8 cellular contexts compared by ENCODE assay signal in genomic region chr3:12891985-12892839, GRCh38. TPM values are rescaled to one million over a fixed set of nuclear protein-coding genes. Genes with fewer than 3 reads are reported as not detected.
A peak's percentile ranks its signal among the peaks of the same experiment; 100 is the strongest.
DNase-seq lines count a peak whose midpoint lies in the region; ATAC-seq and TF ChIP-seq lines count a peak whose summit lies in the region.

No MANE protein-coding gene starts in this region.

- peaks cover 11% of the 10 kb centered on the region for H3K4me1 ChIP-seq in CD8-positive, alpha-beta memory T cell (ENCODE audit: insufficient read depth, low read length)
- H3K4me1 ChIP-seq in OCI-LY3 (ENCODE audit: low read length), result peaks cover 11% of the 10 kb centered on the region
- peaks cover 19% of the 10 kb centered on the region for H3K4me1 ChIP-seq in vagina

- peaks cover 11 to 19% (median 12%) of the 10 kb centered on the region in 3 donors for H3K4me1 Mint-ChIP-seq in CD8-positive, alpha-beta memory T cell

- peaks cover 6 to 28% of the 10 kb centered on the region in 2 donors for H3K27me3 Mint-ChIP-seq in CD8-positive, alpha-beta memory T cell

- H4K20me1 ChIP-seq in OCI-LY3 (ENCODE audit: insufficient read depth, low read length), result 0 out of 2 replicates have a peak, but pooled peaks cover 3% of the 10 kb centered on the region

- no peaks in the 10 kb centered on the region for H3K36me3 ChIP-seq in CD8-positive, alpha-beta memory T cell (ENCODE audit: insufficient read depth, low read length)
- H3K36me3 ChIP-seq in OCI-LY3 (replicated peaks; ENCODE audit: low read depth, low read length) (peaks cover 3% of the 10 kb centered on the region), vagina (no peaks in the 10 kb centered on the region)

- H3K9ac ChIP-seq in OCI-LY3 (ENCODE audit: low read length), result no peak overlapping the region

- peak overlapping the region; percentile 54 for H3K4me2 ChIP-seq in OCI-LY3 (ENCODE audit: low read length)

- no peaks in the 10 kb centered on the region for H3K9me3 ChIP-seq in CD8-positive, alpha-beta memory T cell (ENCODE audit: low read length)
- H3K9me3 ChIP-seq in OCI-LY3 (ENCODE audit: insufficient read depth, low read length) (no peaks in the 10 kb centered on the region), vagina (no peaks in the 10 kb centered on the region)

- peak overlapping the region in 6 of 7 donors; percentile 12 to 74 (median 46) for H3K4me3 Mint-ChIP-seq in CD8-positive, alpha-beta memory T cell

- no peak for ATAC-seq in GM18909 (IDR thresholded peaks at IDR 0.05; ENCODE audit: poor library complexity, unreplicated experiment)

- intact Hi-C loops in vagina (cut with DNase I), result no loop called here

- peak; percentile 98 for TF ChIP-seq CTCF in OCI-LY3 (IDR thresholded peaks at IDR 0.05; ENCODE audit: low read depth, low read length)
- TF ChIP-seq CTCF in foreskin fibroblast (IDR thresholded peaks at IDR 0.05; ENCODE audit: low read depth, low read length), result peak; percentile 87
- peak; percentile 69 to 87 (median 70) for TF ChIP-seq CTCF in vagina (IDR thresholded peaks at IDR 0.05)

- H3K27me3 ChIP-seq in CD8-positive, alpha-beta memory T cell (ENCODE audit: insufficient read depth, low read length, poor library complexity, severe bottlenecking), result no peaks in the 10 kb centered on the region
- H3K27me3 ChIP-seq in OCI-LY3 (ENCODE audit: low read depth, low read length) (peaks cover 38% of the 10 kb centered on the region), vagina (no peaks in the 10 kb centered on the region)

- peak overlapping the region in 1 of 8 donors; percentile 42 for H3K27ac Mint-ChIP-seq in CD8-positive, alpha-beta memory T cell

- POLR2A ChIA-PET in CD8-positive, alpha-beta memory T cell (lab: Charles Lee), result interaction anchor here (1.0 kb wide), 1 partner anchor 50 kb away, joined by 3 read pairs; the partner anchor contains the start of gene RPL32

- H3K4me3 ChIP-seq in CD8-positive, alpha-beta memory T cell (ENCODE audit: low read length), result peak overlapping the region; percentile 38
- H3K4me3 ChIP-seq in OCI-LY3 (ENCODE audit: low read length) (no peak overlapping the region; the same call in 1 of the 2 replicates), foreskin fibroblast (ENCODE audit: low read depth in 1 of 2, low read length in 2 of 2) (peak overlapping the region; percentile 33 to 41), vagina (peak overlapping the region in 1 of 2 donors; percentile 31)

- no peak overlapping the region; the same call in 1 of the 2 replicates for H2AFZ ChIP-seq in OCI-LY3 (ENCODE audit: low read depth, low read length)

- H3K9me3 Mint-ChIP-seq in CD8-positive, alpha-beta memory T cell, result no peaks in the 10 kb centered on the region

- H3K79me2 ChIP-seq in OCI-LY3 (ENCODE audit: low read length), result no peaks in the 10 kb centered on the region

- TF ChIP-seq POLR2A in vagina (IDR thresholded peaks at IDR 0.05), result no peak

- DNase-seq in CD8-positive, alpha-beta memory T cell, result peak in 4 of 5 donors; percentile 32 to 58 (median 47)
- DNase-seq in HuH-7.5 (ENCODE audit: low spot score) (peak; percentile 91), foreskin fibroblast (peak; percentile 41 to 79), nucleus accumbens (lab: John Stamatoyannopoulos, UW) (peak in 39 of 56 donors; percentile 14 to 70 (median 42)), vagina (ENCODE audit: extremely low spot score in 2 of 2) (no peak)
- peak; percentile 44 for DNase-seq in activated naive CD4-positive, alpha-beta T cell treated with Interleukin-2 at 50 U/mL for 16 hours

- H3K27ac ChIP-seq in CD8-positive, alpha-beta memory T cell (ENCODE audit: low read depth, low read length), result no peak overlapping the region
- no peak overlapping the region for H3K27ac ChIP-seq in OCI-LY3 (ENCODE audit: low read length)
- H3K27ac ChIP-seq in vagina, result no peak overlapping the region

- CTCF ChIA-PET in CD8-positive, alpha-beta memory T cell (lab: Charles Lee), result interaction anchor here (0.7 to 7.7 kb wide), 20 partner anchors 8 to 123 kb away, joined by 3 to 52 read pairs (median 3); partner anchors contain the start of gene RPL32

- H3K36me3 Mint-ChIP-seq in CD8-positive, alpha-beta memory T cell, result peaks cover 0 to 2% (median 0%) of the 10 kb centered on the region in 3 donors

RNA-seq across cellular contexts. Expression of gene RPL32, which starts 50.8 kb away (rescaled TPM):
- total RNA-seq in CD8-positive, alpha-beta memory T cell, result 1,000 to 10,000 TPM; 2,528 to 2,642 TPM
- polyA plus RNA-seq in CD8-positive, alpha-beta memory T cell, result 2,743 TPM
- 2,085 TPM for total RNA-seq in vagina

Comparison
In these comparisons a context has a peak if more than half of its experiments do, and no peak if none do; other contexts are left out.
1. DNase-seq: peak in CD8-positive, alpha-beta memory T cell (4 of 5), HuH-7.5 (single experiment), activated naive CD4-positive, alpha-beta T cell treated with Interleukin-2 at 50 U/mL for 16 hours (single experiment), foreskin fibroblast (2 of 2) and nucleus accumbens (39 of 56); none in vagina (0 of 2).
2. Peak in every context shown above with its lines, with median percentiles within 50 percentile points of each other: CTCF ChIP-seq.